ENCODE assay signal across 14 cellular contexts in genomic region chr9:123033864-123034598, GRCh38. TPM values are rescaled to one million over a fixed set of nuclear protein-coding genes. Genes with fewer than 3 reads are reported as not detected.
DNase-seq lines count a peak whose midpoint lies in the region; ATAC-seq and TF ChIP-seq lines count a peak whose summit lies in the region.
"Had no signal": no experiment of that assay in that cellular context is flagged by ENCODE, and none has a peak within 500 bp of the region (broad histone marks: within the 10 kb centered on the region; RNA-seq: fewer than 3 reads in every experiment).

No MANE protein-coding gene starts in this region.

- H3K9me3 ChIP-seq in fibroblast of lung (ENCODE audit: control insufficient read depth, insufficient read depth, low read depth, low read length) (no peaks in the 10 kb centered on the region), uterus (no peaks in the 10 kb centered on the region)
- H3K9me3 ChIP-seq: A549 had no signal

- no peak for TF ChIP-seq CTCF in activated CD8-positive, alpha-beta T cell treated with anti-CD3 and anti-CD28 coated beads for 36 hours (IDR thresholded peaks at IDR 0.05)
- TF ChIP-seq CTCF in fibroblast of lung (conservative IDR thresholded peaks at IDR 0.05 in 1 of 2, IDR thresholded peaks at IDR 0.05 in 1 of 2; ENCODE audit: low read depth in 1 of 2, low read length in 2 of 2): no peak
- no peak for TF ChIP-seq CTCF in neural crest cell (conservative IDR thresholded peaks at IDR 0.05)
- TF ChIP-seq CTCF in uterus (IDR thresholded peaks at IDR 0.05): no peak

- H3K36me3 Mint-ChIP-seq in activated CD8-positive, alpha-beta T cell treated with anti-CD3 and anti-CD28 coated beads for 36 hours (ENCODE audit: low read depth): peaks cover 8% of the 10 kb centered on the region
- H3K36me3 Mint-ChIP-seq in activated CD8-positive, alpha-beta T cell treated with anti-CD3 and anti-CD28 coated beads, Interleukin-2, amount 10 ng/mL, durations not matched to agents 7 days and 5 days (ENCODE audit: low read depth): peaks cover 4% of the 10 kb centered on the region
- H3K36me3 Mint-ChIP-seq in neural crest cell (ENCODE audit: low read depth): no peaks in the 10 kb centered on the region
- peaks cover 54% of the 10 kb centered on the region for H3K36me3 Mint-ChIP-seq in stimulated activated memory B cell treated with anti-CD40 and anti-IgM and Interleukin-4, amounts not matched to agents 10 μg/mL and 1 μg/mL and 100 μg/mL, for 72 hours
- peaks cover 5% of the 10 kb centered on the region for H3K36me3 Mint-ChIP-seq in activated T-helper 1 cell treated with anti-CD3 and anti-CD28 coated beads, Interleukin-12 subunit alpha, Interleukin-12 subunit beta, Interleukin-2, Interleukin-4 antibody, amounts not matched to agents 30 ng/mL and 10 ng/mL and 1 ng/mL, durations not matched to agents 14 hours and 24 hours and 36 hours (ENCODE audit: low read depth)

- H3K4me2 ChIP-seq in fibroblast of lung (ENCODE audit: extremely low read depth, insufficient read depth, low read length): no peak overlapping the region
- H3K4me2 ChIP-seq: A549 had no signal

- H3K27me3 ChIP-seq in fibroblast of lung (ENCODE audit: control insufficient read depth, insufficient read depth, low read length) (no peaks in the 10 kb centered on the region), uterus (no peaks in the 10 kb centered on the region)

- POLR2A ChIA-PET in activated CD8-positive, alpha-beta T cell treated with anti-CD3 and anti-CD28 coated beads for 36 hours (lab: Charles Lee): interaction anchor here (0.6 to 1.6 kb wide), 2 partner anchors 14 to 184 kb away, joined by 3 to 5 read pairs; no protein-coding TSS in a partner anchor
- POLR2A ChIA-PET in activated CD8-positive, alpha-beta T cell treated with anti-CD3 and anti-CD28 coated beads, Interleukin-2, amount 10 ng/mL, durations not matched to agents 7 days and 5 days (lab: Charles Lee): no interaction called here

- H3K79me2 ChIP-seq in fibroblast of lung (ENCODE audit: control insufficient read depth, insufficient read depth, low read length): no peaks in the 10 kb centered on the region

- CTCF ChIA-PET in activated CD8-positive, alpha-beta T cell treated with anti-CD3 and anti-CD28 coated beads for 36 hours (lab: Charles Lee): no interaction called here
- CTCF ChIA-PET in activated CD8-positive, alpha-beta T cell treated with anti-CD3 and anti-CD28 coated beads, Interleukin-2, amount 10 ng/mL, durations not matched to agents 7 days and 5 days (lab: Charles Lee): no interaction called here

- peak; percentile 14 for DNase-seq in activated CD8-positive, alpha-beta T cell treated with anti-CD3 and anti-CD28 coated beads for 36 hours
- no peak for DNase-seq in activated CD8-positive, alpha-beta T cell treated with anti-CD3 and anti-CD28 coated beads, Interleukin-2, amount 10 ng/mL, durations not matched to agents 7 days and 5 days
- peak; percentile 31 to 45 for DNase-seq in fibroblast of lung (ENCODE audit: low read depth in 2 of 2)
- no peak for DNase-seq in neural crest cell (ENCODE audit: low read depth, low spot score)
- DNase-seq in uterus: no peak
- DNase-seq in NCI-H2107 (lab: John Stamatoyannopoulos, UW): no peak
- no peak for DNase-seq in activated T-helper 1 cell treated with anti-CD3 and anti-CD28 coated beads, Interleukin-12 subunit alpha, Interleukin-12 subunit beta, Interleukin-2, Interleukin-4 antibody, amounts not matched to agents 30 ng/mL and 10 ng/mL and 1 ng/mL, durations not matched to agents 14 hours and 24 hours and 36 hours (ENCODE audit: low spot score)
- DNase-seq: DMS79, kidney glomerular epithelial cell, NCI-H1436 treated with DMSO at 0.1 percent for 48 hours had no signal

- no peak overlapping the region for H3K27ac ChIP-seq in fibroblast of lung (ENCODE audit: insufficient read depth, low read length)
- H3K27ac ChIP-seq in uterus: peak overlapping the region; percentile 43 to 72
- H3K27ac ChIP-seq: A549 had no signal

- no peaks in the 10 kb centered on the region for H4K20me1 ChIP-seq in fibroblast of lung (ENCODE audit: control insufficient read depth, extremely low read depth, insufficient read depth, low read length)

- no peak overlapping the region for H3K9ac ChIP-seq in fibroblast of lung (ENCODE audit: insufficient read depth, low read length)

- H3K4me3 Mint-ChIP-seq in activated CD8-positive, alpha-beta T cell treated with anti-CD3 and anti-CD28 coated beads for 36 hours: no peak overlapping the region
- H3K4me3 Mint-ChIP-seq in activated CD8-positive, alpha-beta T cell treated with anti-CD3 and anti-CD28 coated beads, Interleukin-2, amount 10 ng/mL, durations not matched to agents 7 days and 5 days: no peak overlapping the region
- H3K4me3 Mint-ChIP-seq in neural crest cell: no peak overlapping the region
- no peak overlapping the region for H3K4me3 Mint-ChIP-seq in stimulated activated memory B cell treated with anti-CD40 and anti-IgM and Interleukin-4, amounts not matched to agents 10 μg/mL and 1 μg/mL and 100 μg/mL, for 72 hours
- no peak overlapping the region for H3K4me3 Mint-ChIP-seq in activated T-helper 1 cell treated with anti-CD3 and anti-CD28 coated beads, Interleukin-12 subunit alpha, Interleukin-12 subunit beta, Interleukin-2, Interleukin-4 antibody, amounts not matched to agents 30 ng/mL and 10 ng/mL and 1 ng/mL, durations not matched to agents 14 hours and 24 hours and 36 hours
- H3K4me3 Mint-ChIP-seq: T-helper 2 cell treated with Interferon-gamma antibody and Interleukin-4, amounts not matched to agents 5 μg/mL and 100 μg/mL, for 36 hours had no signal

- H3K9me3 Mint-ChIP-seq in activated CD8-positive, alpha-beta T cell treated with anti-CD3 and anti-CD28 coated beads for 36 hours: no peaks in the 10 kb centered on the region
- H3K9me3 Mint-ChIP-seq in activated CD8-positive, alpha-beta T cell treated with anti-CD3 and anti-CD28 coated beads, Interleukin-2, amount 10 ng/mL, durations not matched to agents 7 days and 5 days (ENCODE audit: insufficient read depth): no peaks in the 10 kb centered on the region
- H3K9me3 Mint-ChIP-seq in neural crest cell: no peaks in the 10 kb centered on the region
- H3K9me3 Mint-ChIP-seq in stimulated activated memory B cell treated with anti-CD40 and anti-IgM and Interleukin-4, amounts not matched to agents 10 μg/mL and 1 μg/mL and 100 μg/mL, for 72 hours: no peaks in the 10 kb centered on the region
- H3K9me3 Mint-ChIP-seq in activated T-helper 1 cell treated with anti-CD3 and anti-CD28 coated beads, Interleukin-12 subunit alpha, Interleukin-12 subunit beta, Interleukin-2, Interleukin-4 antibody, amounts not matched to agents 30 ng/mL and 10 ng/mL and 1 ng/mL, durations not matched to agents 14 hours and 24 hours and 36 hours: no peaks in the 10 kb centered on the region
- H3K9me3 Mint-ChIP-seq: T-helper 2 cell treated with Interferon-gamma antibody and Interleukin-4, amounts not matched to agents 5 μg/mL and 100 μg/mL, for 36 hours had no signal

- peak; percentile 34 for ATAC-seq in activated CD8-positive, alpha-beta T cell treated with anti-CD3 and anti-CD28 coated beads for 36 hours
- ATAC-seq in activated CD8-positive, alpha-beta T cell treated with anti-CD3 and anti-CD28 coated beads, Interleukin-2, amount 10 ng/mL, durations not matched to agents 7 days and 5 days: no peak
- ATAC-seq in stimulated activated memory B cell treated with anti-CD40 and anti-IgM and Interleukin-4, amounts not matched to agents 10 μg/mL and 1 μg/mL and 100 μg/mL, for 72 hours: no peak
- ATAC-seq: A549 had no signal

- H3K27ac Mint-ChIP-seq in activated CD8-positive, alpha-beta T cell treated with anti-CD3 and anti-CD28 coated beads for 36 hours: no peak overlapping the region
- H3K27ac Mint-ChIP-seq in activated CD8-positive, alpha-beta T cell treated with anti-CD3 and anti-CD28 coated beads, Interleukin-2, amount 10 ng/mL, durations not matched to agents 7 days and 5 days: no peak overlapping the region
- H3K27ac Mint-ChIP-seq in neural crest cell (ENCODE audit: unreplicated experiment): peak overlapping the region; percentile 59
- H3K27ac Mint-ChIP-seq in stimulated activated memory B cell treated with anti-CD40 and anti-IgM and Interleukin-4, amounts not matched to agents 10 μg/mL and 1 μg/mL and 100 μg/mL, for 72 hours: no peak overlapping the region
- H3K27ac Mint-ChIP-seq in activated T-helper 1 cell treated with anti-CD3 and anti-CD28 coated beads, Interleukin-12 subunit alpha, Interleukin-12 subunit beta, Interleukin-2, Interleukin-4 antibody, amounts not matched to agents 30 ng/mL and 10 ng/mL and 1 ng/mL, durations not matched to agents 14 hours and 24 hours and 36 hours: no peak overlapping the region
- H3K27ac Mint-ChIP-seq: T-helper 2 cell treated with Interferon-gamma antibody and Interleukin-4, amounts not matched to agents 5 μg/mL and 100 μg/mL, for 36 hours had no signal

- intact Hi-C loops in activated CD8-positive, alpha-beta T cell treated with anti-CD3 and anti-CD28 coated beads for 36 hours (cut with micrococcal nuclease): no loop called here
- intact Hi-C loops in uterus (cut with DNase I; ENCODE audit: low total_unique reads): no loop called here
- intact Hi-C loops in activated T-helper 1 cell treated with anti-CD3 and anti-CD28 coated beads, Interleukin-12 subunit alpha, Interleukin-12 subunit beta, Interleukin-2, Interleukin-4 antibody, amounts not matched to agents 30 ng/mL and 10 ng/mL and 1 ng/mL, durations not matched to agents 14 hours and 24 hours and 36 hours (cut with micrococcal nuclease): no loop called here

- no peaks in the 10 kb centered on the region for H3K27me3 Mint-ChIP-seq in activated CD8-positive, alpha-beta T cell treated with anti-CD3 and anti-CD28 coated beads for 36 hours
- H3K27me3 Mint-ChIP-seq in activated CD8-positive, alpha-beta T cell treated with anti-CD3 and anti-CD28 coated beads, Interleukin-2, amount 10 ng/mL, durations not matched to agents 7 days and 5 days (ENCODE audit: low read depth): no peaks in the 10 kb centered on the region
- no peaks in the 10 kb centered on the region for H3K27me3 Mint-ChIP-seq in neural crest cell (ENCODE audit: low read depth)
- H3K27me3 Mint-ChIP-seq in stimulated activated memory B cell treated with anti-CD40 and anti-IgM and Interleukin-4, amounts not matched to agents 10 μg/mL and 1 μg/mL and 100 μg/mL, for 72 hours: no peaks in the 10 kb centered on the region
- H3K27me3 Mint-ChIP-seq in activated T-helper 1 cell treated with anti-CD3 and anti-CD28 coated beads, Interleukin-12 subunit alpha, Interleukin-12 subunit beta, Interleukin-2, Interleukin-4 antibody, amounts not matched to agents 30 ng/mL and 10 ng/mL and 1 ng/mL, durations not matched to agents 14 hours and 24 hours and 36 hours (ENCODE audit: insufficient read depth): no peaks in the 10 kb centered on the region

- H2AFZ ChIP-seq in fibroblast of lung (ENCODE audit: low read length): no peak overlapping the region

- peaks cover 11% of the 10 kb centered on the region for H3K4me1 Mint-ChIP-seq in activated CD8-positive, alpha-beta T cell treated with anti-CD3 and anti-CD28 coated beads for 36 hours (ENCODE audit: low read depth)
- no peaks in the 10 kb centered on the region for H3K4me1 Mint-ChIP-seq in activated CD8-positive, alpha-beta T cell treated with anti-CD3 and anti-CD28 coated beads, Interleukin-2, amount 10 ng/mL, durations not matched to agents 7 days and 5 days (ENCODE audit: low read depth)
- H3K4me1 Mint-ChIP-seq in neural crest cell: peaks cover 28% of the 10 kb centered on the region
- peaks cover 22% of the 10 kb centered on the region for H3K4me1 Mint-ChIP-seq in stimulated activated memory B cell treated with anti-CD40 and anti-IgM and Interleukin-4, amounts not matched to agents 10 μg/mL and 1 μg/mL and 100 μg/mL, for 72 hours
- H3K4me1 Mint-ChIP-seq in activated T-helper 1 cell treated with anti-CD3 and anti-CD28 coated beads, Interleukin-12 subunit alpha, Interleukin-12 subunit beta, Interleukin-2, Interleukin-4 antibody, amounts not matched to agents 30 ng/mL and 10 ng/mL and 1 ng/mL, durations not matched to agents 14 hours and 24 hours and 36 hours (ENCODE audit: low read depth): no peaks in the 10 kb centered on the region

- H3K4me3 ChIP-seq in fibroblast of lung (replicated peaks in 1 of 4; ENCODE audit: control extremely low read depth in 1 of 4, insufficient read depth in 1 of 4, low read depth in 3 of 4, low read length in 4 of 4) (peak overlapping the region in 2 of 4 experiments; percentile 1 to 31), uterus (peak overlapping the region; percentile 3 to 14)
- H3K4me3 ChIP-seq: A549 had no signal

- peaks cover 10% of the 10 kb centered on the region for H3K4me1 ChIP-seq in fibroblast of lung (ENCODE audit: control insufficient read depth, extremely low read depth, insufficient read depth, low read length)
- H3K4me1 ChIP-seq in uterus: no peaks in the 10 kb centered on the region
- H3K4me1 ChIP-seq: A549 had no signal

- TF ChIP-seq POLR2A in uterus (IDR thresholded peaks at IDR 0.05): no peak

- H3K36me3 ChIP-seq in fibroblast of lung (ENCODE audit: control insufficient read depth, insufficient read depth, low read length): no peaks in the 10 kb centered on the region
- no peaks in the 10 kb centered on the region for H3K36me3 ChIP-seq in uterus

RNA-seq across cellular contexts. Expression of gene GPR21, which starts 0.6 kb away (rescaled TPM):
- total RNA-seq in activated CD8-positive, alpha-beta T cell treated with anti-CD3 and anti-CD28 coated beads for 36 hours: under 1 TPM in 1 of 2 experiments, not detected in 1; 0.45 TPM
- 1 to 10 TPM in 1 of 2 experiments, under 1 TPM in 1; 0.63 to 1.1 TPM for total RNA-seq in activated CD8-positive, alpha-beta T cell treated with anti-CD3 and anti-CD28 coated beads, Interleukin-2, amount 10 ng/mL, durations not matched to agents 7 days and 5 days
- total RNA-seq in fibroblast of lung (0.66 and 1.0 TPM in 2 replicates), neural crest cell (1.0 TPM in 1 of 2 replicates, not detected in the other), uterus (1 to 10 TPM in 3 of 4 donors, not detected in 1; 1.5 to 7.2 (median 4.3) TPM)
- polyA plus RNA-seq in fibroblast of lung: 1.2 TPM in 1 of 2 replicates, not detected in the other
- polyA plus RNA-seq in fibroblast of lung (2012): not detected in 2 replicates
- polyA minus RNA-seq in fibroblast of lung (ENCODE audit: low replicate concordance): 1.5 and 5.7 TPM in 2 replicates
- total RNA-seq in activated T-helper 1 cell treated with anti-CD3 and anti-CD28 coated beads, Interleukin-12 subunit alpha, Interleukin-12 subunit beta, Interleukin-2, Interleukin-4 antibody, amounts not matched to agents 30 ng/mL and 10 ng/mL and 1 ng/mL, durations not matched to agents 14 hours and 24 hours and 36 hours: 0.54 and 0.88 TPM in 2 replicates
- total RNA-seq: HT-29 had no signal

Comparison
In these comparisons a context has a peak if more than half of its experiments do, and no peak if none do; other contexts are left out.
1. DNase-seq: peak in activated CD8-positive, alpha-beta T cell treated with anti-CD3 and anti-CD28 coated beads for 36 hours (single experiment) and fibroblast of lung (2 of 2); none in activated CD8-positive, alpha-beta T cell treated with anti-CD3 and anti-CD28 coated beads, Interleukin-2, amount 10 ng/mL, durations not matched to agents 7 days and 5 days (single experiment), neural crest cell (single experiment), uterus (0 of 2), NCI-H2107 (single experiment) and activated T-helper 1 cell treated with anti-CD3 and anti-CD28 coated beads, Interleukin-12 subunit alpha, Interleukin-12 subunit beta, Interleukin-2, Interleukin-4 antibody, amounts not matched to agents 30 ng/mL and 10 ng/mL and 1 ng/mL, durations not matched to agents 14 hours and 24 hours and 36 hours (single experiment).